8 cellular contexts compared by ENCODE assay signal in the genomic region with DNA sequence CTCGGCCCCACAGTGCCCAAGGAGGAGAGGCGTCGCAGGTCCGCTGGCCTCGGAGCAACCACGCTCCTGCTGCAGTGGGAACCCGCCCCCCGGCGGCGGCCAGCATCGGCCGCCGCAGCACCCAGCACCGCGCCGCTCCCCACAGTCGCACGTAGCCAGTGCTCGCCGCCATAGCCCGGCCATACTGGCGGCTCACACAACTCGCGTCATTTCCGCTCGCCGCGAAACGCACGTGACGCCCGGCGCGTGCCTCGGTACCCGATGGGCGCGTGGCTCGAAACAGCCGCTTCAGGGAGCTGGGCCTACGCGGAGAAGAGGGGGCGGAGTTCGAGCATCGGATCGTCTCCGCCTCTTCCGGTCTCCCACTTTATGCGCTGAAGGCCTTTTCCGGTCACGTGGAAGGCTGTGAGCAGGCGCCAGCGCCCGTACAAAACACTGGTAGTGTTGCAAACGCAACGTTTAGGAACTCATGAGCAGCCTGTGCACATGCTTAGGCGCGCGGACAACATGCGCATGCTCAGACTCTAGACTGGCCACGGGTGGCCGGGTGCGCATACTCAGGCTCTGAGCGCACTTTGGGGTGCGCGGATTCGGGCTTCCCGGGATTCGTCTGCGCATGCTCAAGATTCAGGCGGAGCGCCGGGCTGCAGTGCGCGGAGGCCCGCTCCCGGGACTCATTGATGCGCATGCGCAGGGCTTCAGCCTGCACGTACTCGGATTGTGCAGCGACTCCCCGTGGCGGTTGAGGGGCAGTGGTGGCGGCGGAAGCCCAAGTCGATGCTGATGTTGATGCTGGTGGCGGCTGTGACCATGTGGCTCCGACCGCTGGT. TPM values are rescaled to one million over a fixed set of nuclear protein-coding genes. Genes with fewer than 3 reads are reported as not detected.
DNase-seq lines count a peak whose midpoint lies in the region; ATAC-seq, FAIRE-seq and TF ChIP-seq lines count a peak whose summit lies in the region.

A gene with protein sequence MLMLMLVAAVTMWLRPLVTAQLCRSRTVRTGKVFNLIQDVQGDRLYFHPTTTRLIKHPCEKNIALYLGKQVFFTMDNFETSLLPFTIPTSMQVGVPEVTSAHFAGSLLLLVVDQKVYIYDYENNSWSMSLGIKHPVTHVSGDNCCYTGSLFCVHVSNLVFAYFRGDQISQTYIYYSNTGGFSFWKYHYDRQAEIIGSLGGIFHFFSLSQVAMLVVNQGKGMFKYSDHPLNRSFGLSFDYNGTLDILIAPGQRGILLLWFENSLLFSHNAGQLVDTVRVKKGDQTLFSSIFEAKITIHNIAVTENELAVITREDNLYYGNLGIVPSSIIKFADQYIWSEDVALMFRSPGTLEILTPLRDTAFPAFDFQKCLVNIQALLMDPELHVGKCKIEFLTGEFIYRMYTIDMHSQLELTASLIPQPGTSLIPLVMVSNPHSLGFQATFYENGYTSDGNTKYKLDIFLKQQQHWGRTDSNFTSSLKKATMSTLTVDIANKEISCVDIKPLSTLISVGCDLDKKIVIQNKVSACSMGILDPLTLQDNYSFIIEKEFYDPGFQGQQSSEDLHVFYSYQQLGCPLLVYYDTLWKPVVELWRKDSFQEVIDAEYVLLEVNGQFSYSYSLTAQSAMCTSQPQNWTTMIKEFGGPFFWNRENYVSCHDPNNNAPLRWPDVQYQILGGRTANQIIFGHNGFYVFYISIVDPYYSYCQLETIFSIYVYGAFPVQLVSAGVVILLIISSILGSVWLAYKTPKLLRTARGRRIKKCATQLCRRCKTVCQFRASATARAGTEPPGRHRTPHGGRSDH (plus strand): TSS at position 677 of the 830 bp plus-strand sequence. CDS start 101 bp downstream, at position 778.
A gene with protein sequence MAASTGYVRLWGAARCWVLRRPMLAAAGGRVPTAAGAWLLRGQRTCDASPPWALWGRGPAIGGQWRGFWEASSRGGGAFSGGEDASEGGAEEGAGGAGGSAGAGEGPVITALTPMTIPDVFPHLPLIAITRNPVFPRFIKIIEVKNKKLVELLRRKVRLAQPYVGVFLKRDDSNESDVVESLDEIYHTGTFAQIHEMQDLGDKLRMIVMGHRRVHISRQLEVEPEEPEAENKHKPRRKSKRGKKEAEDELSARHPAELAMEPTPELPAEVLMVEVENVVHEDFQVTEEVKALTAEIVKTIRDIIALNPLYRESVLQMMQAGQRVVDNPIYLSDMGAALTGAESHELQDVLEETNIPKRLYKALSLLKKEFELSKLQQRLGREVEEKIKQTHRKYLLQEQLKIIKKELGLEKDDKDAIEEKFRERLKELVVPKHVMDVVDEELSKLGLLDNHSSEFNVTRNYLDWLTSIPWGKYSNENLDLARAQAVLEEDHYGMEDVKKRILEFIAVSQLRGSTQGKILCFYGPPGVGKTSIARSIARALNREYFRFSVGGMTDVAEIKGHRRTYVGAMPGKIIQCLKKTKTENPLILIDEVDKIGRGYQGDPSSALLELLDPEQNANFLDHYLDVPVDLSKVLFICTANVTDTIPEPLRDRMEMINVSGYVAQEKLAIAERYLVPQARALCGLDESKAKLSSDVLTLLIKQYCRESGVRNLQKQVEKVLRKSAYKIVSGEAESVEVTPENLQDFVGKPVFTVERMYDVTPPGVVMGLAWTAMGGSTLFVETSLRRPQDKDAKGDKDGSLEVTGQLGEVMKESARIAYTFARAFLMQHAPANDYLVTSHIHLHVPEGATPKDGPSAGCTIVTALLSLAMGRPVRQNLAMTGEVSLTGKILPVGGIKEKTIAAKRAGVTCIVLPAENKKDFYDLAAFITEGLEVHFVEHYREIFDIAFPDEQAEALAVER (minus strand): TSS at position 186 of the 830 bp plus-strand sequence. CDS start 14 bp downstream, at position 172.

- peaks cover 11% of the 10 kb centered on the region for H3K27me3 Mint-ChIP-seq in nephron progenitor cell (ENCODE audit: low read depth, poor library complexity)
- peaks cover 7% of the 10 kb centered on the region for H3K27me3 Mint-ChIP-seq in stimulated activated naive CD8-positive, alpha-beta T cell treated with anti-CD3 and anti-CD28 coated beads, Interleukin-15, amount 100 ng/mL, for 72 hours

- peak within 1 kb of the TSS; percentile 93 for H3K4me2 ChIP-seq in Loucy (ENCODE audit: low read depth, low read length, poor library complexity, severe bottlenecking)

- H3K9me3 ChIP-seq in Loucy (ENCODE audit: insufficient read depth, low read depth, low read length) = no peaks in the 10 kb centered on the region

- TF ChIP-seq CTCF in Loucy (conservative IDR thresholded peaks at IDR 0.05; ENCODE audit: low read length) (peak; percentile 75), nephron progenitor cell (IDR thresholded peaks at IDR 0.05) (peak; percentile 78)

- H3K27ac Mint-ChIP-seq in nephron progenitor cell = peak within 1 kb of the TSS; percentile 98
- peak within 1 kb of the TSS; percentile 100 for H3K27ac Mint-ChIP-seq in stimulated activated naive CD8-positive, alpha-beta T cell treated with anti-CD3 and anti-CD28 coated beads, Interleukin-15, amount 100 ng/mL, for 72 hours

- no peaks in the 10 kb centered on the region for H3K9me3 Mint-ChIP-seq in nephron progenitor cell
- no peaks in the 10 kb centered on the region for H3K9me3 Mint-ChIP-seq in stimulated activated naive CD8-positive, alpha-beta T cell treated with anti-CD3 and anti-CD28 coated beads, Interleukin-15, amount 100 ng/mL, for 72 hours

- DNase-seq in H7 (peak; percentile 100), activated gamma-delta T cell (lab: John Stamatoyannopoulos, UW) (peak; percentile 97), fibroblast of the conjunctiva (ENCODE audit: low read depth) (peak; percentile 98), nephron progenitor cell (peak; percentile 99)
- DNase-seq in stimulated activated naive CD8-positive, alpha-beta T cell treated with anti-CD3 and anti-CD28 coated beads, Interleukin-15, amount 100 ng/mL, for 72 hours = peak; percentile 98 to 99

- H2AFZ ChIP-seq in Loucy (ENCODE audit: low read length) = peak within 1 kb of the TSS; percentile 93

- peak within 1 kb of the TSS; percentile 94 for H3K4me3 ChIP-seq in H7 (ENCODE audit: insufficient read depth, low read depth, low read length)
- peak within 1 kb of the TSS; percentile 100 for H3K4me3 ChIP-seq in Loucy (ENCODE audit: low read length, poor library complexity, severe bottlenecking)

- FAIRE-seq in G401.6 (lab: Jason Lieb, UNC) = peak; percentile 98

- peaks cover 22% of the 10 kb centered on the region for H3K4me1 ChIP-seq in Loucy (ENCODE audit: insufficient read depth, low read length, poor library complexity, severe bottlenecking)

- H3K4me3 Mint-ChIP-seq in nephron progenitor cell = peak within 1 kb of the TSS; percentile 95
- H3K4me3 Mint-ChIP-seq in stimulated activated naive CD8-positive, alpha-beta T cell treated with anti-CD3 and anti-CD28 coated beads, Interleukin-15, amount 100 ng/mL, for 72 hours = peak within 1 kb of the TSS; percentile 92 to 93

- no peaks in the 10 kb centered on the region for H3F3A ChIP-seq in Loucy (ENCODE audit: low read depth)

- H3K79me2 ChIP-seq in Loucy (ENCODE audit: insufficient read depth, low read length) = peaks cover 44% of the 10 kb centered on the region

- peaks cover 16% of the 10 kb centered on the region for H3K36me3 Mint-ChIP-seq in nephron progenitor cell (ENCODE audit: low read depth)

- TF ChIP-seq POLR2A in Raji (IDR thresholded peaks at IDR 0.05; ENCODE audit: insufficient read depth, low read depth, low read length) = peak; percentile 95

- H3K9me2 ChIP-seq in Loucy (replicated peaks; ENCODE audit: low read depth, low read length) = no peaks in the 10 kb centered on the region

- H4K20me1 ChIP-seq in Loucy (ENCODE audit: insufficient read depth, low read length, poor library complexity, severe bottlenecking) = peaks cover 37% of the 10 kb centered on the region

- peak; percentile 88 for ATAC-seq in stimulated activated naive CD8-positive, alpha-beta T cell treated with anti-CD3 and anti-CD28 coated beads, Interleukin-15, amount 100 ng/mL, for 72 hours

- H3K9ac ChIP-seq in Loucy (ENCODE audit: low read depth, low read length, poor library complexity, severe bottlenecking) = peak within 1 kb of the TSS; percentile 92

- H3K4me1 Mint-ChIP-seq in nephron progenitor cell = peaks cover 24% of the 10 kb centered on the region
- H3K4me1 Mint-ChIP-seq in stimulated activated naive CD8-positive, alpha-beta T cell treated with anti-CD3 and anti-CD28 coated beads, Interleukin-15, amount 100 ng/mL, for 72 hours = peaks cover 39% of the 10 kb centered on the region

- H3K27me3 ChIP-seq in H7 (ENCODE audit: control insufficient read depth, insufficient read depth, low read length) (no peaks in the 10 kb centered on the region), Loucy (ENCODE audit: insufficient read depth, low read length, poor library complexity, severe bottlenecking) (no peaks in the 10 kb centered on the region)

- H3K36me3 ChIP-seq in H7 (replicated peaks; ENCODE audit: control insufficient read depth, insufficient read depth, low read length) (peaks cover 2% of the 10 kb centered on the region), Loucy (ENCODE audit: insufficient read depth, low read length) (no peaks in the 10 kb centered on the region)

RNA-seq across cellular contexts. Expression of the first gene that starts in this region (rescaled TPM):
- total RNA-seq in H7 (2014; rRNA removed; shearing (Covaris generic)) = 0.03 TPM in 1 of 2 replicates, not detected in the other

RNA-seq across cellular contexts. Expression of the second gene that starts in this region (rescaled TPM):
- total RNA-seq in H7 (2014; rRNA removed; shearing (Covaris generic)) = 119 and 126 TPM in 2 replicates

Comparison
In these comparisons a context has a peak if more than half of its experiments do, and no peak if none do; other contexts are left out.
1. Peak in every context shown above with its lines: DNase-seq, ATAC-seq and H3K4me3 ChIP-seq.